ENCODE assay signal across 9 cellular contexts in genomic region chr5:160390787-160391696, GRCh38. TPM values are rescaled to one million over a fixed set of nuclear protein-coding genes. Genes with fewer than 3 reads are reported as not detected.
DNase-seq lines count a peak whose midpoint lies in the region; ATAC-seq and TF ChIP-seq lines count a peak whose summit lies in the region.
"Had no signal": no experiment of that assay in that cellular context is flagged by ENCODE, and none has a peak within 500 bp of the region (broad histone marks: within the 10 kb centered on the region; RNA-seq: fewer than 3 reads in every experiment).

No MANE protein-coding gene starts in this region.

- H3K9ac ChIP-seq in OCI-LY3 (ENCODE audit: low read length) = no peak overlapping the region

- H3K27me3 ChIP-seq in OCI-LY3 (ENCODE audit: low read depth, low read length) (no peaks in the 10 kb centered on the region), esophagus muscularis mucosa (no peaks in the 10 kb centered on the region), suprapubic skin (no peaks in the 10 kb centered on the region)

- no peak for ATAC-seq in HG03139 (IDR thresholded peaks at IDR 0.05; ENCODE audit: unreplicated experiment)

- WGBS in esophagus muscularis mucosa = 82% methylated on average over 8 of the region's 8 CpGs
- 72% methylated on average over 8 of the region's 8 CpGs for WGBS in suprapubic skin

- H3K9me3 ChIP-seq in OCI-LY3 (ENCODE audit: insufficient read depth, low read length) (no peaks in the 10 kb centered on the region), esophagus muscularis mucosa (peaks cover 0 to 15% (median 3%) of the 10 kb centered on the region in 4 donors), suprapubic skin (peaks cover 6% of the 10 kb centered on the region)

- intact Hi-C loops in esophagus muscularis mucosa (cut with DNase I) = loop anchor here (10.0 kb wide), 1 partner anchor 276 kb away; the partner anchor contains the start of gene PWWP2A

- H2AFZ ChIP-seq in OCI-LY3 (ENCODE audit: low read depth, low read length) = no peak overlapping the region

- TF ChIP-seq EP300 in esophagus muscularis mucosa (IDR thresholded peaks at IDR 0.05) (no peak), suprapubic skin (IDR thresholded peaks at IDR 0.05) (no peak)

- no peaks in the 10 kb centered on the region for H3K79me2 ChIP-seq in OCI-LY3 (ENCODE audit: low read length)

- H3K36me3 ChIP-seq in OCI-LY3 (replicated peaks; ENCODE audit: low read depth, low read length) (no peaks in the 10 kb centered on the region), esophagus muscularis mucosa (peaks cover 0 to 4% (median 1%) of the 10 kb centered on the region in 4 donors), suprapubic skin (no peaks in the 10 kb centered on the region)

- no peaks in the 10 kb centered on the region for H4K20me1 ChIP-seq in OCI-LY3 (ENCODE audit: insufficient read depth, low read length)

- H3K4me3 ChIP-seq in OCI-LY3 (ENCODE audit: low read length) (no peak overlapping the region), esophagus muscularis mucosa (no peak overlapping the region), suprapubic skin (no peak overlapping the region)

- TF ChIP-seq POLR2A in esophagus muscularis mucosa (IDR thresholded peaks at IDR 0.05; ENCODE audit: low read depth) (no peak), suprapubic skin (IDR thresholded peaks at IDR 0.05) (no peak)

- peak; percentile 55 for TF ChIP-seq CTCF in OCI-LY3 (IDR thresholded peaks at IDR 0.05; ENCODE audit: low read depth, low read length)
- TF ChIP-seq CTCF in esophagus muscularis mucosa (IDR thresholded peaks at IDR 0.05) = peak in 2 of 3 experiments; percentile 45 to 46
- TF ChIP-seq CTCF in suprapubic skin (IDR thresholded peaks at IDR 0.05) = peak; percentile 1 to 34

- H3K27ac ChIP-seq in OCI-LY3 (ENCODE audit: low read length) = no peak overlapping the region
- H3K27ac ChIP-seq in esophagus muscularis mucosa (replicated peaks in 1 of 4) = no peak overlapping the region
- no peak overlapping the region for H3K27ac ChIP-seq in suprapubic skin

- no peak overlapping the region for H3K4me2 ChIP-seq in OCI-LY3 (ENCODE audit: low read length)

- DNase-seq in NCI-H748 (lab: John Stamatoyannopoulos, UW; ENCODE audit: unreplicated experiment) = peak; percentile 31
- no peak for DNase-seq in NCI-H748 treated with DMSO at 0.1 percent for 48 hours (lab: John Stamatoyannopoulos, UW)
- DNase-seq in esophagus muscularis mucosa (ENCODE audit: extremely low spot score) = no peak
- no peak for DNase-seq in suprapubic skin (ENCODE audit: low spot score in 2 of 2)
- no peak for DNase-seq in activated CD8-positive, alpha-beta memory T cell treated with anti-CD3 and anti-CD28 coated beads, Interleukin-2, amount 50 U/mL, for 48 hours
- no peak for DNase-seq in inferior parietal cortex (ENCODE audit: extremely low spot score)

- H3K4me1 ChIP-seq in OCI-LY3 (ENCODE audit: low read length) (no peaks in the 10 kb centered on the region), esophagus muscularis mucosa (peaks cover 3 to 21% (median 17%) of the 10 kb centered on the region in 4 donors), suprapubic skin (no peaks in the 10 kb centered on the region)

RNA-seq across cellular contexts. Expression of gene FAM200C, which starts 8.8 kb away (rescaled TPM):
- 1 to 10 TPM; 3.0 to 9.6 (median 5.8) TPM for total RNA-seq in esophagus muscularis mucosa
- total RNA-seq in suprapubic skin = 1 to 10 TPM in 2 of 4 donors, under 1 TPM in 2; 0.57 to 3.9 (median 1.2) TPM

RNA-seq across cellular contexts. Expression of gene C1QTNF2, which starts 20.6 kb away (rescaled TPM):
- total RNA-seq in esophagus muscularis mucosa (1 to 10 TPM; 1.3 to 2.9 (median 2.5) TPM), suprapubic skin (under 1 TPM in 2 of 4 donors, not detected in 2; 0.21 to 0.23 TPM)
- total RNA-seq: activated CD8-positive, alpha-beta memory T cell treated with anti-CD3 and anti-CD28 coated beads for 36 hours had no signal

RNA-seq across cellular contexts. Expression of gene SLU7, which starts 27.8 kb away (rescaled TPM):
- 10 to 100 TPM; 43.5 to 82.0 (median 69.5) TPM for total RNA-seq in esophagus muscularis mucosa
- total RNA-seq in suprapubic skin = 100 to 1,000 TPM in 1 of 4 donors, 10 to 100 TPM in 3; 48.1 to 118 (median 83.8) TPM

RNA-seq across cellular contexts. Expression of gene PTTG1, which starts 30.6 kb away (rescaled TPM):
- total RNA-seq in esophagus muscularis mucosa (1 to 10 TPM in 3 of 4 donors, not detected in 1; 2.6 to 6.3 (median 5.5) TPM), suprapubic skin (10 to 100 TPM; 31.7 to 98.9 (median 49.9) TPM)
